In the genomic region with DNA sequence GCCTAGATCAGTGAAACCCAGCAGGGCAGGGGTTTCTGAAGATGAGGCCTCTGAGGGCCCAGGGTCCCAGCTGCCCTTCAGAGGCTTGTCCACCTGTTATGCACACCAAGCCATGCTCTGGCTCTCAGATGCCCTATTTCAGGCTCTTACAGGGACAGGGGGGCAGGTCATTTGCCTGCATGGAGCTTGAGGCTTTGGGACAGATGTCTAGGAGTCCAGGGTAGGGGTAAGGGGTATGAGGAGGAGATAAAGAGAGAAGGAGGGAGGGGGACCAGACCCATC, we compare ENCODE assay signal across 6 cellular contexts.
"Had no signal": no experiment of that assay in that cellular context is flagged by ENCODE, and none has a peak within 500 bp of the region (broad histone marks: within the 10 kb centered on the region; RNA-seq: fewer than 3 reads in every experiment).

No MANE protein-coding gene starts in this region.

- ATAC-seq: K562 had no signal

- H3K4me3 ChIP-seq: GM23248, K562 had no signal

- H2AFZ ChIP-seq: GM23248 had no signal

- H3K27ac ChIP-seq: GM23248 had no signal

- H3K4me3 Mint-ChIP-seq: H9 had no signal

- DNase-seq: GM23248, GOT3, HCEC 1CT, IMR-90 had no signal

- H3K27ac Mint-ChIP-seq: H9 had no signal

- H3K9ac ChIP-seq: GM23248 had no signal
